ENCODE assay signal across 4 cellular contexts in the genomic region with DNA sequence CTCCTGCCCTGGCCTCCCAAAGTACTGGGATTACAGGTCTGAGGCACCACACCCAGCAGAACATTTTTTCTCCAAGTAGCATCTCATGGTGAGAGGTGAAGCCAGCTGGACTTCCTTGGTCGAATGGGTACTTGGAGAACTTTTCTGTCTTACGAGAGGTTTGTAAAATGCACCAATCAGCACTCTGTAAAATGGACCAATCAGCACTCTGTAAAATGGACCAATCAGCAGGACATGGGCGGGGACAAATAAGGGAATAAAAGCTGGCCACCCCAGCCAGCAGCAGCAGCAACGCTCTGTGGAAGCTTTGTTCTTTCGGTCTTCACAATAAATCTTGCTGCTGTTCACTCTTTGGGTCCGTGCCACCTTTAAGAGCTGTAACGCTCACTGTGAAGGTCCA. TPM values are rescaled to one million over a fixed set of nuclear protein-coding genes. Genes with fewer than 3 reads are reported as not detected.
"Had no signal": no experiment of that assay in that cellular context is flagged by ENCODE, and none has a peak within 500 bp of the region (broad histone marks: within the 10 kb centered on the region; RNA-seq: fewer than 3 reads in every experiment).

No MANE protein-coding gene starts in this region.

RNA-seq across cellular contexts. Expression of a gene that starts 21.9 kb away (rescaled TPM):
- total RNA-seq: activated CD8-positive, alpha-beta memory T cell treated with anti-CD3 and anti-CD28 coated beads for 36 hours; activated CD8-positive, alpha-beta memory T cell treated with anti-CD3 and anti-CD28 coated beads, Interleukin-2, amount 10 ng/mL, durations not matched to agents 7 days and 5 days; activated CD8-positive, alpha-beta T cell treated with anti-CD3 and anti-CD28 coated beads, Interleukin-2, amount 10 ng/mL, durations not matched to agents 7 days and 5 days; activated T-helper 1 cell treated with anti-CD3 and anti-CD28 coated beads, Interleukin-12 subunit alpha, Interleukin-12 subunit beta, Interleukin-2, Interleukin-4 antibody, amounts not matched to agents 30 ng/mL and 10 ng/mL and 1 ng/mL, durations not matched to agents 14 hours and 24 hours and 36 hours had no signal
